18 cellular contexts compared by ENCODE assay signal in the genomic region with DNA sequence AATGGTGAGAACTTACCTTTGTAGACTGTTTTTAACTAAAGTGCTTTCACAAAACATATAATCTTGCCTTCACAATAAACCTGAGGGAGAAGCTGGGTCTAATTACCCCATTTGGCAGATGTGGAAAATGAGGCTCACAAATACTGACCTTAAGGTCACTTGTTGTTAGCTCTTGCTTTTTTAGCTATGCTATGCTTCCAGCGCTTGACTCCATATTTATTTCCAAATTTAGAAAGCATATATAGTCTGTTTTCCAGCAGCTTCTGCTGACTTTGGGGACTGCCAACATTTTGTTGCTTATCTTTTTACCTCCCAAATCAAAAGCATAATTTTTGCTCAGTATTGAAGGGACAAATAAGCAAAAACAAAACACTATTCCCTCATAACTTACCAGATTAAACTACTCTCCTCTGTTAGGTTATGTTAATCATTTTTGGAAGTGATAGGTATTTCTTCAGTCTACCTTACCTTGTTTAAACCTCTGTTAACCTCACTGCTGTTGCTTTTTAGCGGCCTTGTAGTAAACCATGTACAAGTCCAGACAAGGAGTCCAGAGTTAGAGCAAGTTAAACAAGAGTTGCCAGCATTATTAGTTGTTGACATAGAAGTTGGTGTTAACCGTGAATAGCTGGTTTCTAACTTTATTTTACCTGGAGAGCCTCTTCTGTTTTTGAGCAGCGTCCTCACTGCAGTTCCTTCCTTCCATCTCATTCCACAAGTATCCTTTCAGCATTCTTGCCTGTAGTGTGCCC.
"Had no signal": no experiment of that assay in that cellular context is flagged by ENCODE, and none has a peak within 500 bp of the region (broad histone marks: within the 10 kb centered on the region; RNA-seq: fewer than 3 reads in every experiment).

No MANE protein-coding gene starts in this region.

- H3K27ac Mint-ChIP-seq: activated naive CD4-positive, alpha-beta T cell treated with anti-CD3 and anti-CD28 coated beads, Interleukin-2, amount 50 U/mL, for 24 hours; effector memory CD8-positive, alpha-beta T cell had no signal

- H3K27me3 Mint-ChIP-seq: activated naive CD4-positive, alpha-beta T cell treated with anti-CD3 and anti-CD28 coated beads, Interleukin-2, amount 50 U/mL, for 24 hours; effector memory CD8-positive, alpha-beta T cell; naive thymus-derived CD8-positive, alpha-beta T cell had no signal

- H3K36me3 ChIP-seq: adrenal gland, gastroesophageal sphincter, heart right ventricle, stomach, upper lobe of right lung had no signal

- H3K27me3 ChIP-seq: adrenal gland, gastroesophageal sphincter, heart right ventricle, stomach, testis, upper lobe of right lung had no signal

- DNase-seq: activated CD4-positive, alpha-beta T cell treated with anti-CD3 and anti-CD28 coated beads, Interleukin-2, amount 50 U/mL, for 4 hours; activated gamma-delta T cell; effector memory CD8-positive, alpha-beta T cell; heart right ventricle; mesenchymal stem cell; naive thymus-derived CD8-positive, alpha-beta T cell; psoas muscle; right cardiac atrium; stimulated activated CD4-positive, alpha-beta T cell treated with anti-CD3 and anti-CD28 coated beads, Interleukin-15, amount 100 ng/mL, for 24 hours; stimulated activated CD4-positive, alpha-beta T cell treated with anti-CD3 and anti-CD28 coated beads, Interleukin-4, amount 100 ng/mL, for 1 hour; stomach; T-helper 2 cell; testis; upper lobe of right lung had no signal

- H3K27ac ChIP-seq: adrenal gland, gastroesophageal sphincter, heart right ventricle, psoas muscle, testis, upper lobe of right lung had no signal

- H3K4me3 Mint-ChIP-seq: activated naive CD4-positive, alpha-beta T cell treated with anti-CD3 and anti-CD28 coated beads, Interleukin-2, amount 50 U/mL, for 24 hours; effector memory CD8-positive, alpha-beta T cell; naive thymus-derived CD8-positive, alpha-beta T cell had no signal

- H3K36me3 Mint-ChIP-seq: activated naive CD4-positive, alpha-beta T cell treated with anti-CD3 and anti-CD28 coated beads, Interleukin-2, amount 50 U/mL, for 24 hours; naive thymus-derived CD8-positive, alpha-beta T cell had no signal

- H3K9me3 Mint-ChIP-seq: activated naive CD4-positive, alpha-beta T cell treated with anti-CD3 and anti-CD28 coated beads, Interleukin-2, amount 50 U/mL, for 24 hours; naive thymus-derived CD8-positive, alpha-beta T cell had no signal

- H3K9me3 ChIP-seq: adrenal gland, gastroesophageal sphincter, heart right ventricle, psoas muscle, stomach, testis, upper lobe of right lung had no signal

- ATAC-seq: effector memory CD8-positive, alpha-beta T cell; gastroesophageal sphincter; naive thymus-derived CD8-positive, alpha-beta T cell; psoas muscle had no signal

- H3K4me3 ChIP-seq: adrenal gland, gastroesophageal sphincter, heart right ventricle, psoas muscle, skin epidermis, stomach, testis, upper lobe of right lung had no signal
